In the genomic region with DNA sequence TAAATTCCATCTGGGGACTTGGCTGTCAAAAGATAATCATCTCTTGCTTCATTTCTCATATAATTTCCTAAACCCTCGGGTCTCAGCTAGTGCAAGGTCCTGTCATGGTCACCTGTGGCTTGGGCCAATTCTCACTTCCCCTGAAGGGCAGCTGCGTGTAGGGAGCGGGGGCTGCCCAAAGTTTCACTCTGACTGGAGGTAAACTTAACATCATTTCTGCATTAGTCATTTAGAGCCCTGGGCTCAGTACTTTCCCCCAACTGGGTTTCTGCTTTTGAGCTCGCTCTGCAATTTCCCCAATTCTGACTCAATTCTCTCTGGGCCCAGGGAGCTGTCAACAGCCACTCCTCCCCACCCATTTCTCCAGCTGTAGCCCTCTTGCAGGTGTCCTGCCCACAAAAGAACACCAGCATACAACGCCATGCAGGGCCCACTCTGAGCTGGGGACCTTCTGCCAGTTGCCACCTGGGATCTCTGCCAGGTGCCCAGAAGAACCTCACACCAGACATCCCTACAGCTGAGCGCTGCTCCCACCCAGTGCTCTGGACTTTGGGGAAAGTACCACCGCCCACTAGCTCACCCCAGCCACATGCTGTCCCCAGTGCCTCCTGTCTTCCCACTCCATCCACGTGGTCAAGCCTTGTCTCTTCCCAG, we compare ENCODE assay signal across 8 cellular contexts.
DNase-seq lines count a peak whose midpoint lies in the region; ATAC-seq and TF ChIP-seq lines count a peak whose summit lies in the region.

No MANE protein-coding gene starts in this region.

- DNase-seq in NCI-H69 (lab: John Stamatoyannopoulos, UW) (peak; percentile 6), foreskin fibroblast (peak; percentile 60 to 79), RKO (ENCODE audit: low spot score) (no peak), NCI-H1417 (lab: John Stamatoyannopoulos, UW) (no peak)
- peak; percentile 59 for DNase-seq in activated CD8-positive, alpha-beta memory T cell treated with anti-CD3 and anti-CD28 coated beads, Interleukin-2, amount 50 U/mL, for 24 hours (ENCODE audit: extremely low read depth)
- DNase-seq in stimulated activated CD4-positive, alpha-beta T cell treated with anti-CD3 and anti-CD28 coated beads, Interleukin-15, amount 100 ng/mL, for 48 hours (ENCODE audit: low read depth in 2 of 2): peak; percentile 67 to 72

- no peak for TF ChIP-seq CTCF in foreskin fibroblast (IDR thresholded peaks at IDR 0.05; ENCODE audit: low read depth, low read length)

- ATAC-seq in GM18502 (IDR thresholded peaks at IDR 0.05; ENCODE audit: poor library complexity, unreplicated experiment) (peak; percentile 69), HG02623 (IDR thresholded peaks at IDR 0.05; ENCODE audit: unreplicated experiment) (peak; percentile 56)

- H3K4me3 ChIP-seq in foreskin fibroblast (ENCODE audit: low read depth in 1 of 2, low read length in 2 of 2): no peak overlapping the region

Comparison
In these comparisons a context has a peak if more than half of its experiments do, and no peak if none do; other contexts are left out.
1. DNase-seq: peak in NCI-H69 (single experiment), activated CD8-positive, alpha-beta memory T cell treated with anti-CD3 and anti-CD28 coated beads, Interleukin-2, amount 50 U/mL, for 24 hours (single experiment), foreskin fibroblast (2 of 2) and stimulated activated CD4-positive, alpha-beta T cell treated with anti-CD3 and anti-CD28 coated beads, Interleukin-15, amount 100 ng/mL, for 48 hours (2 of 2); none in RKO (single experiment) and NCI-H1417 (0 of 3).